ENCODE assay signal across 8 cellular contexts in genomic region chr11:12201016-12201985, GRCh38.
A peak's percentile ranks its signal among the peaks of the same experiment; 100 is the strongest.
DNase-seq lines count a peak whose midpoint lies in the region; ATAC-seq and FAIRE-seq lines count a peak whose summit lies in the region.

No MANE protein-coding gene starts in this region.

- FAIRE-seq in HTR-8/SVneo (lab: Jason Lieb, UNC) = peak; percentile 16

- H3K36me3 Mint-ChIP-seq in activated naive CD4-positive, alpha-beta T cell treated with anti-CD3 and anti-CD28 coated beads, Interleukin-2, amount 50 U/mL, for 72 hours = peaks cover 49 to 76% of the 10 kb centered on the region in 2 donors

- peak; percentile 72 for DNase-seq in HTR-8/SVneo (ENCODE audit: insufficient read length, low spot score)
- DNase-seq in astrocyte of the hippocampus (ENCODE audit: low read depth, low spot score) = peak; percentile 95
- peak; percentile 98 for DNase-seq in islet precursor cell
- DNase-seq in stimulated activated CD4-positive, alpha-beta T cell treated with anti-CD3 and anti-CD28 coated beads, Interleukin-4, amount 100 ng/mL, for 1 hour = no peak
- no peak for DNase-seq in globus pallidus (ENCODE audit: low spot score)
- DNase-seq in activated naive CD4-positive, alpha-beta T cell treated with anti-CD3 and anti-CD28 coated beads, Interleukin-2, amount 50 U/mL, for 72 hours (ENCODE audit: low spot score in 2 of 2) = no peak

- ATAC-seq in activated naive CD4-positive, alpha-beta T cell treated with anti-CD3 and anti-CD28 coated beads, Interleukin-2, amount 50 U/mL, for 72 hours = no peak
- ATAC-seq in GM21825 (IDR thresholded peaks at IDR 0.05; ENCODE audit: unreplicated experiment) = no peak

- H3K9me3 Mint-ChIP-seq in activated naive CD4-positive, alpha-beta T cell treated with anti-CD3 and anti-CD28 coated beads, Interleukin-2, amount 50 U/mL, for 72 hours = peaks cover 0 to 14% of the 10 kb centered on the region in 2 donors

- H3K27ac ChIP-seq in temporal lobe (ENCODE audit: low read depth, low read length) = peak overlapping the region; percentile 30

- H3K27ac Mint-ChIP-seq in activated naive CD4-positive, alpha-beta T cell treated with anti-CD3 and anti-CD28 coated beads, Interleukin-2, amount 50 U/mL, for 72 hours = peak overlapping the region in 1 of 2 donors; percentile 58

Comparison
In these comparisons a context has a peak if more than half of its experiments do, and no peak if none do; other contexts are left out.
1. DNase-seq: peak in HTR-8/SVneo (single experiment), astrocyte of the hippocampus (single experiment) and islet precursor cell (single experiment); none in stimulated activated CD4-positive, alpha-beta T cell treated with anti-CD3 and anti-CD28 coated beads, Interleukin-4, amount 100 ng/mL, for 1 hour (single experiment), globus pallidus (single experiment) and activated naive CD4-positive, alpha-beta T cell treated with anti-CD3 and anti-CD28 coated beads, Interleukin-2, amount 50 U/mL, for 72 hours (0 of 2).